Comparison of ENCODE assay signal across 10 cellular contexts in genomic region chr11:63542506-63542905, GRCh38. TPM values are rescaled to one million over a fixed set of nuclear protein-coding genes. Genes with fewer than 3 reads are reported as not detected.
"Had no signal": no experiment of that assay in that cellular context is flagged by ENCODE, and none has a peak within 500 bp of the region (broad histone marks: within the 10 kb centered on the region; RNA-seq: fewer than 3 reads in every experiment).

No MANE protein-coding gene starts in this region.

RNA-seq across cellular contexts. Expression of gene PLAAT4, which starts 5.9 kb away (rescaled TPM):
- total RNA-seq: cardiac muscle cell, NCI-H460 had no signal
- polyA plus RNA-seq: cardiac muscle cell had no signal

RNA-seq across cellular contexts. Expression of gene PLAAT2, which starts 20.7 kb away (rescaled TPM):
- total RNA-seq: activated naive CD4-positive, alpha-beta T cell treated with anti-CD3 and anti-CD28 coated beads for 36 hours; activated T-helper 17 cell treated with anti-CD3 and anti-CD28 coated beads, Interleukin-2, amount 50 U/mL, for 72 hours; cardiac muscle cell; NCI-H460; OCI-LY7; RPMI7951; T-helper 2 cell treated with Interferon-gamma antibody and Interleukin-4, amounts not matched to agents 100 ng/mL and 5 ng/mL, for 36 hours had no signal
- polyA plus RNA-seq: cardiac muscle cell had no signal

RNA-seq across cellular contexts. Expression of gene LGALS12, which starts 36.6 kb away (rescaled TPM):
- total RNA-seq: activated CD4-positive, alpha-beta memory T cell treated with anti-CD3 and anti-CD28 coated beads for 36 hours; activated CD4-positive, alpha-beta T cell treated with anti-CD3 and anti-CD28 coated beads, Interleukin-2, amount 10 ng/mL, durations not matched to agents 7 days and 5 days; activated CD8-positive, alpha-beta memory T cell treated with anti-CD3 and anti-CD28 coated beads for 36 hours; activated naive CD4-positive, alpha-beta T cell treated with anti-CD3 and anti-CD28 coated beads for 36 hours; activated T-helper 17 cell treated with anti-CD3 and anti-CD28 coated beads, Interleukin-2, amount 50 U/mL, for 72 hours; cardiac muscle cell; NCI-H460; OCI-LY7 had no signal
- polyA plus RNA-seq: cardiac muscle cell had no signal

RNA-seq across cellular contexts. Expression of gene PLAAT5, which starts 51.5 kb away (rescaled TPM):
- total RNA-seq: activated CD4-positive, alpha-beta T cell treated with anti-CD3 and anti-CD28 coated beads, Interleukin-2, amount 10 ng/mL, durations not matched to agents 7 days and 5 days; activated naive CD4-positive, alpha-beta T cell treated with anti-CD3 and anti-CD28 coated beads for 36 hours; NCI-H460; OCI-LY7; RPMI7951; T-helper 2 cell treated with Interferon-gamma antibody and Interleukin-4, amounts not matched to agents 100 ng/mL and 5 ng/mL, for 36 hours had no signal
- polyA plus RNA-seq: cardiac muscle cell had no signal
